8 cellular contexts compared by ENCODE assay signal in genomic region chr1:15090373-15090772, GRCh38.
DNase-seq lines count a peak whose midpoint lies in the region; ATAC-seq and TF ChIP-seq lines count a peak whose summit lies in the region.

No MANE protein-coding gene starts in this region.

- H3K36me3 ChIP-seq in breast epithelium (no peaks in the 10 kb centered on the region), mesenchymal stem cell (ENCODE audit: control insufficient read depth in 1 of 2, insufficient read depth in 2 of 2, low read depth in 1 of 2, low read length in 2 of 2) (no peaks in the 10 kb centered on the region)

- DNase-seq in DMS79 (lab: John Stamatoyannopoulos, UW), result peak; percentile 90
- peak; percentile 87 for DNase-seq in NCI-H1105 treated with DMSO at 0.1 percent for 48 hours (lab: John Stamatoyannopoulos, UW)
- DNase-seq in breast epithelium (ENCODE audit: low spot score in 2 of 2), result peak; percentile 83 to 87
- no peak for DNase-seq in mesenchymal stem cell
- no peak for DNase-seq in SKM-1 treated with dmso at 0.1 percent for 144 hours (lab: John Stamatoyannopoulos, UW; ENCODE audit: unreplicated experiment)
- no peak for DNase-seq in AG08395 (ENCODE audit: low spot score)
- DNase-seq in HUDEP-2 (lab: John Stamatoyannopoulos, UW; ENCODE audit: unreplicated experiment in 76 of 76), result no peak

- H3K9ac ChIP-seq in mesenchymal stem cell (ENCODE audit: low read length), result no peak overlapping the region

- H3K9me3 ChIP-seq in breast epithelium, result no peaks in the 10 kb centered on the region
- no peaks in the 10 kb centered on the region for H3K9me3 ChIP-seq in mesenchymal stem cell (ENCODE audit: control insufficient read depth, low read length)

- intact Hi-C loops in breast epithelium (cut with DNase I; ENCODE audit: low total_unique reads), result no loop called here

- H2BK15ac ChIP-seq in mesenchymal stem cell (ENCODE audit: low read depth, poor library complexity, severe bottlenecking), result peak overlapping the region; percentile 29

- peak overlapping the region; percentile 31 for H4K8ac ChIP-seq in mesenchymal stem cell (ENCODE audit: low read length)

- H3K27ac ChIP-seq in breast epithelium, result peak overlapping the region; percentile 60 to 76
- no peak overlapping the region for H3K27ac ChIP-seq in mesenchymal stem cell (ENCODE audit: low read length, poor library complexity, severe bottlenecking)

- H3K4me3 ChIP-seq in breast epithelium (no peak overlapping the region), mesenchymal stem cell (ENCODE audit: insufficient read depth in 1 of 2, low read depth in 1 of 2, low read length in 2 of 2) (no peak overlapping the region)

- TF ChIP-seq CTCF in breast epithelium (IDR thresholded peaks at IDR 0.05), result no peak

- H3K4ac ChIP-seq in mesenchymal stem cell (ENCODE audit: low read depth in 1 of 2, low read length in 2 of 2), result peak overlapping the region; percentile 11 to 61

- no peak overlapping the region for H2BK5ac ChIP-seq in mesenchymal stem cell (ENCODE audit: low read depth, low read length, poor library complexity, severe bottlenecking)

- peak overlapping the region; percentile 36 for H2AFZ ChIP-seq in mesenchymal stem cell (ENCODE audit: low read depth, low read length)

- ATAC-seq in GM21526 (IDR thresholded peaks at IDR 0.05; ENCODE audit: low FRiP score, unreplicated experiment), result no peak

- H4K91ac ChIP-seq in mesenchymal stem cell (ENCODE audit: low read length), result no peak overlapping the region

- H3K23ac ChIP-seq in mesenchymal stem cell (ENCODE audit: low read length in 2 of 2), result no peak overlapping the region

- H3K4me2 ChIP-seq in mesenchymal stem cell (ENCODE audit: low read length, poor library complexity, severe bottlenecking), result peak overlapping the region; percentile 1

- H3K79me1 ChIP-seq in mesenchymal stem cell (replicated peaks; ENCODE audit: low read length, poor library complexity, severe bottlenecking), result no peaks in the 10 kb centered on the region

- 41% methylated on average over 13 of the region's 13 CpGs for WGBS in mesenchymal stem cell

- H2AK5ac ChIP-seq in mesenchymal stem cell (ENCODE audit: low read length, severe bottlenecking), result no peak overlapping the region

- peak overlapping the region; percentile 0 to 72 for H3K18ac ChIP-seq in mesenchymal stem cell (ENCODE audit: low read depth in 1 of 2, low read length in 2 of 2)

- H2BK12ac ChIP-seq in mesenchymal stem cell (ENCODE audit: low read length in 2 of 2), result peak overlapping the region in 1 of 2 experiments; percentile 45

- peaks cover 0 to 3% of the 10 kb centered on the region in 2 donors for H3K4me1 ChIP-seq in breast epithelium
- H3K4me1 ChIP-seq in mesenchymal stem cell (ENCODE audit: control insufficient read depth, insufficient read depth, low read depth, low read length), result peaks cover 13% of the 10 kb centered on the region

- H3K27me3 ChIP-seq in breast epithelium (no peaks in the 10 kb centered on the region), mesenchymal stem cell (ENCODE audit: control insufficient read depth in 1 of 2, insufficient read depth in 1 of 2, low read length in 2 of 2) (peaks cover 0 to 11% of the 10 kb centered on the region in 2 experiments)

- H3K14ac ChIP-seq in mesenchymal stem cell (ENCODE audit: low read length in 2 of 2), result peak overlapping the region in 1 of 2 experiments; percentile 82

- H2BK120ac ChIP-seq in mesenchymal stem cell (ENCODE audit: low read depth, low read length), result no peak overlapping the region

- TF ChIP-seq POLR2A in breast epithelium (IDR thresholded peaks at IDR 0.05), result no peak

Comparison
In these comparisons a context has a peak if more than half of its experiments do, and no peak if none do; other contexts are left out.
1. DNase-seq: peak in DMS79 (single experiment), NCI-H1105 treated with DMSO at 0.1 percent for 48 hours (single experiment) and breast epithelium (2 of 2); none in mesenchymal stem cell (single experiment), SKM-1 treated with dmso at 0.1 percent for 144 hours (single experiment), AG08395 (single experiment) and HUDEP-2 (0 of 76).